ENCODE assay signal across 1 cellular context in genomic region chr15:27249723-27250160, GRCh38.
TF ChIP-seq lines count a peak whose summit lies in the region.

No MANE protein-coding gene starts in this region.

TF ChIP-seq in SK-N-SH treated with all-trans-retinoic acid at 6 μM for 48 hours, 23 proteins besides CTCF, POLR2A, EP300 and RAD21 (continued from another document):
- no peak for TF ChIP-seq TSHZ2 (CRISPR knock-in tag; IDR thresholded peaks at IDR 0.05)
- TF ChIP-seq POU6F1 (CRISPR knock-in tag; IDR thresholded peaks at IDR 0.05; ENCODE audit: borderline replicate concordance, low read depth): no peak
- TF ChIP-seq ZFP30 (CRISPR knock-in tag; IDR thresholded peaks at IDR 0.05): no peak
